Comparison of ENCODE assay signal across 8 cellular contexts in the genomic region with DNA sequence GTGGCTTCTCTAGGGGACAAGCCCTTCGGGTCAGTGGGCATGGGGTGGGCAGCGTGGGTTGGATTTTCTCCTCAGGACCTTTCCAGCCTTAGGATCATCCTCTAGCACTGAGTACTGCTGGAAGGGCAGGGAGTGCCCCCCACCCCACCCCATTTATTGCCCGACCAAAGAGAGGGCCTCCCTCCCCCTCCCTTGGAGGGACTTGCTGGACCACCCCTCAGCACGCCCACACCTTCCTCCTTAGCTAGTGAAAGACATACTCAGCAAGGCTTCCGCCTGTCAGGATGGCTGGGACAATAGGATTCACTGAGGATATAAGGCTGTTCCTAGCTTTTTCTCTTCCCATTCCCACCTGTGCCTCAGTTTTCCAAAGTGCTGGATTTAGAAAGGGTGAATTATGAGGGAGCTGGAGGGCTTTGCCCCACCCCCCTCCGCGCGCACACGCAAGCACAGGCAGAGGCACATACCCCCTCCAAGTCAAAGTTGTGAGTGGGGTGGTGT. TPM values are rescaled to one million over a fixed set of nuclear protein-coding genes. Genes with fewer than 3 reads are reported as not detected.
DNase-seq lines count a peak whose midpoint lies in the region; ATAC-seq and TF ChIP-seq lines count a peak whose summit lies in the region.

No MANE protein-coding gene starts in this region.

- CTCF ChIA-PET in CD4-positive, alpha-beta T cell (lab: Charles Lee) = interaction anchor here (0.7 to 1.7 kb wide), 3 partner anchors 15 to 42 kb away, joined by 3 to 5 read pairs (median 3); a partner anchor contains a TSS

- H3K4me1 ChIP-seq in OCI-LY1 (ENCODE audit: insufficient read depth, low read length, severe bottlenecking) (peaks cover 61% of the 10 kb centered on the region), neuron (ENCODE audit: insufficient read depth, low read length) (peaks cover 59% of the 10 kb centered on the region)
- peaks cover 18% of the 10 kb centered on the region for H3K4me1 ChIP-seq in effector memory CD4-positive, alpha-beta T cell (ENCODE audit: control insufficient read depth, insufficient read depth, low read length, poor library complexity, severe bottlenecking)

- H3K4me3 Mint-ChIP-seq in CD4-positive, alpha-beta T cell = peak overlapping the region; percentile 77

- no peak for DNase-seq in CD4-positive, alpha-beta T cell
- no peak for DNase-seq in effector memory CD4-positive, alpha-beta T cell
- no peak for DNase-seq in KG1 (lab: John Stamatoyannopoulos, UW)
- DNase-seq in effector CD4-positive, alpha-beta T cell = no peak

- peaks cover 10% of the 10 kb centered on the region for H3F3A ChIP-seq in OCI-LY1 (ENCODE audit: insufficient read depth, low read length)

- H3K79me2 ChIP-seq in OCI-LY1 (ENCODE audit: insufficient read depth, low read length) = no peaks in the 10 kb centered on the region

- H4K20me1 ChIP-seq in OCI-LY1 (ENCODE audit: insufficient read depth, low read length) = no peaks in the 10 kb centered on the region

- H3K27me3 ChIP-seq in CD4-positive, alpha-beta T cell (ENCODE audit: control insufficient read depth, insufficient read depth, low read length) = peaks cover 4% of the 10 kb centered on the region
- H3K27me3 ChIP-seq in OCI-LY1 (ENCODE audit: insufficient read depth, low read length) (no peaks in the 10 kb centered on the region), neuron (ENCODE audit: insufficient read depth, low read length) (no peaks in the 10 kb centered on the region)
- peaks cover 4% of the 10 kb centered on the region for H3K27me3 ChIP-seq in effector memory CD4-positive, alpha-beta T cell (replicated peaks; ENCODE audit: control insufficient read depth, insufficient read depth, low read length, poor library complexity, severe bottlenecking)

- H3K9ac ChIP-seq in OCI-LY1 (ENCODE audit: low read length) = peak overlapping the region; percentile 60; the same call in 1 of the 2 replicates

- H3K4me3 ChIP-seq in OCI-LY1 (ENCODE audit: low read depth, low read length, poor library complexity, severe bottlenecking) = peak overlapping the region; percentile 89
- peak overlapping the region; percentile 48 for H3K4me3 ChIP-seq in effector memory CD4-positive, alpha-beta T cell (ENCODE audit: insufficient read depth, low read depth, low read length, poor library complexity, severe bottlenecking)
- peak overlapping the region; percentile 45 for H3K4me3 ChIP-seq in neuron (ENCODE audit: low read length)

- no peak overlapping the region for H2AFZ ChIP-seq in OCI-LY1 (ENCODE audit: low read length)
- H2AFZ ChIP-seq in neuron (ENCODE audit: low read depth, low read length) = peak overlapping the region; percentile 19

- POLR2A ChIA-PET in CD4-positive, alpha-beta T cell (lab: Charles Lee) = interaction anchor here (2.5 to 5.8 kb wide), 2 partner anchors 15 to 24 kb away, joined by 8 to 62 read pairs; a partner anchor contains a TSS

- no peaks in the 10 kb centered on the region for H3K9me3 ChIP-seq in CD4-positive, alpha-beta T cell (ENCODE audit: control insufficient read depth, low read length)
- no peaks in the 10 kb centered on the region for H3K9me3 ChIP-seq in OCI-LY1 (ENCODE audit: low read length)
- no peaks in the 10 kb centered on the region for H3K9me3 ChIP-seq in effector memory CD4-positive, alpha-beta T cell (ENCODE audit: control insufficient read depth, low read length)
- H3K9me3 ChIP-seq in neuron (ENCODE audit: low read length) = no peaks in the 10 kb centered on the region

- TF ChIP-seq CTCF in CD4-positive, alpha-beta T cell (IDR thresholded peaks at IDR 0.05) = no peak
- no peak for TF ChIP-seq CTCF in OCI-LY1 (IDR thresholded peaks at IDR 0.05; ENCODE audit: low read length)

- no peaks in the 10 kb centered on the region for H3K9me2 ChIP-seq in OCI-LY1 (ENCODE audit: low read depth, low read length)

- peak overlapping the region; percentile 87 for H3K4me2 ChIP-seq in OCI-LY1 (ENCODE audit: low read length)

- H3K9me3 Mint-ChIP-seq in CD4-positive, alpha-beta T cell = no peaks in the 10 kb centered on the region

- H3K4me1 Mint-ChIP-seq in CD4-positive, alpha-beta T cell (ENCODE audit: low read depth) = peaks cover 36% of the 10 kb centered on the region

- H3K36me3 ChIP-seq in OCI-LY1 (ENCODE audit: insufficient read depth, low read length) = no peaks in the 10 kb centered on the region
- H3K36me3 ChIP-seq in effector memory CD4-positive, alpha-beta T cell (ENCODE audit: control insufficient read depth, insufficient read depth, low read length) = no peaks in the 10 kb centered on the region
- no peaks in the 10 kb centered on the region for H3K36me3 ChIP-seq in neuron (ENCODE audit: insufficient read depth, low read length)

- H3K36me3 Mint-ChIP-seq in CD4-positive, alpha-beta T cell (ENCODE audit: low read depth) = no peaks in the 10 kb centered on the region

- ATAC-seq in CD4-positive, alpha-beta T cell (ENCODE audit: poor library complexity) = no peak
- ATAC-seq in HG03095 (IDR thresholded peaks at IDR 0.05; ENCODE audit: unreplicated experiment) (no peak), GM18517 (IDR thresholded peaks at IDR 0.05; ENCODE audit: unreplicated experiment) (no peak)

- H3K27ac ChIP-seq in CD4-positive, alpha-beta T cell (ENCODE audit: low read depth, low read length) = no peak overlapping the region
- H3K27ac ChIP-seq in OCI-LY1 (ENCODE audit: low read depth, low read length, poor library complexity, severe bottlenecking) = no peak overlapping the region
- H3K27ac ChIP-seq in effector memory CD4-positive, alpha-beta T cell (ENCODE audit: insufficient read depth, low read length, poor library complexity, severe bottlenecking) = no peak overlapping the region

- intact Hi-C loops in CD4-positive, alpha-beta T cell (cut with DNase I, micrococcal nuclease) = loop anchor here (2.0 to 10.0 kb wide), 3 partner anchors 14 to 588 kb away; a partner anchor contains a TSS

- H3K27ac Mint-ChIP-seq in CD4-positive, alpha-beta T cell = no peak overlapping the region

- H3K27me3 Mint-ChIP-seq in CD4-positive, alpha-beta T cell = no peaks in the 10 kb centered on the region

RNA-seq across cellular contexts. Expression of a gene that starts 0.9 kb away (rescaled TPM):
- 1 to 10 TPM in 1 of 2 experiments, under 1 TPM in 1; 0.67 to 1.3 TPM for total RNA-seq in CD4-positive, alpha-beta T cell

RNA-seq across cellular contexts. Expression of a gene that starts 5.8 kb away (rescaled TPM):
- not detected for total RNA-seq in CD4-positive, alpha-beta T cell

RNA-seq across cellular contexts. Expression of a gene that starts 24.4 kb away (rescaled TPM):
- 100 to 1,000 TPM; 401 to 405 TPM for total RNA-seq in CD4-positive, alpha-beta T cell

RNA-seq across cellular contexts. Expression of a gene that starts 34.8 kb away (rescaled TPM):
- total RNA-seq in CD4-positive, alpha-beta T cell = 1 to 10 TPM; 6.4 to 7.0 TPM

RNA-seq across cellular contexts. Expression of a gene that starts 42.8 kb away (rescaled TPM):
- 10 to 100 TPM; 43.0 to 43.1 TPM for total RNA-seq in CD4-positive, alpha-beta T cell
